8 cellular contexts compared by ENCODE assay signal in genomic region chr1:151156515-151156819, GRCh38. TPM values are rescaled to one million over a fixed set of nuclear protein-coding genes. Genes with fewer than 3 reads are reported as not detected.
A peak's percentile ranks its signal among the peaks of the same experiment; 100 is the strongest.
DNase-seq lines count a peak whose midpoint lies in the region; ATAC-seq and TF ChIP-seq lines count a peak whose summit lies in the region.

Gene TNFAIP8L2, plus strand, starts transcription at chr1:151156649. Its CDS starts 2,049 bp downstream, at chr1:151158698.

- H3K27ac ChIP-seq in mucosa of rectum (ENCODE audit: low read depth in 2 of 2, low read length in 2 of 2) (peak within 1 kb of the TSS in 1 of 2 donors; percentile 85), suprapubic skin (no peak within 1 kb of the TSS)

- DNase-seq in T-helper 1 cell (peak; percentile 54 to 84 (median 63)), suprapubic skin (ENCODE audit: low spot score in 2 of 2) (no peak), HCEC 1CT (no peak), HuH-7 (ENCODE audit: low spot score) (no peak)
- DNase-seq in activated naive CD4-positive, alpha-beta T cell treated with anti-CD3 and anti-CD28 coated beads, Interleukin-2, amount 50 U/mL, for 72 hours (ENCODE audit: low spot score in 2 of 2) = peak in 1 of 2 donors; percentile 73

- peak within 1 kb of the TSS; percentile 97 for H3K27ac Mint-ChIP-seq in activated naive CD4-positive, alpha-beta T cell treated with anti-CD3 and anti-CD28 coated beads, Interleukin-2, amount 50 U/mL, for 72 hours

- TF ChIP-seq CTCF in suprapubic skin (IDR thresholded peaks at IDR 0.05) = no peak

- H3K4me3 ChIP-seq in mucosa of rectum (ENCODE audit: low read length in 2 of 2) = peak within 1 kb of the TSS; percentile 44 to 77
- peak within 1 kb of the TSS; percentile 38 for H3K4me3 ChIP-seq in suprapubic skin

- 43% methylated on average over 4 of the region's 4 CpGs for WGBS in suprapubic skin

- H3K36me3 ChIP-seq in mucosa of rectum (ENCODE audit: control insufficient read depth in 2 of 2, insufficient read depth in 2 of 2, low read length in 2 of 2) (peaks cover 20 to 22% of the 10 kb centered on the region in 2 donors), suprapubic skin (peaks cover 43% of the 10 kb centered on the region)

- H3K9me3 ChIP-seq in mucosa of rectum (ENCODE audit: control insufficient read depth in 2 of 2, low read length in 2 of 2) (no peaks in the 10 kb centered on the region), suprapubic skin (no peaks in the 10 kb centered on the region)

- ATAC-seq in GM18498 (IDR thresholded peaks at IDR 0.05; ENCODE audit: unreplicated experiment) (peak; percentile 81), HG02870 (IDR thresholded peaks at IDR 0.05; ENCODE audit: unreplicated experiment) (peak; percentile 47)
- ATAC-seq in activated naive CD4-positive, alpha-beta T cell treated with anti-CD3 and anti-CD28 coated beads, Interleukin-2, amount 50 U/mL, for 72 hours = peak; percentile 84 to 86

- H3K4me1 ChIP-seq in mucosa of rectum (ENCODE audit: control insufficient read depth in 2 of 2, insufficient read depth in 2 of 2, low read length in 2 of 2) (no peaks in the 10 kb centered on the region), suprapubic skin (peaks cover 14% of the 10 kb centered on the region)

- H3K27me3 ChIP-seq in mucosa of rectum (ENCODE audit: control insufficient read depth in 2 of 2, insufficient read depth in 2 of 2, low read length in 2 of 2) (no peaks in the 10 kb centered on the region), suprapubic skin (no peaks in the 10 kb centered on the region)

- no peaks in the 10 kb centered on the region for H3K9me3 Mint-ChIP-seq in activated naive CD4-positive, alpha-beta T cell treated with anti-CD3 and anti-CD28 coated beads, Interleukin-2, amount 50 U/mL, for 72 hours

- H3K36me3 Mint-ChIP-seq in activated naive CD4-positive, alpha-beta T cell treated with anti-CD3 and anti-CD28 coated beads, Interleukin-2, amount 50 U/mL, for 72 hours = peaks cover 28 to 33% of the 10 kb centered on the region in 2 donors

- no peak for TF ChIP-seq POLR2A in suprapubic skin (IDR thresholded peaks at IDR 0.05)

- H3K9ac ChIP-seq in mucosa of rectum (ENCODE audit: low read depth in 1 of 2, low read length in 2 of 2) = peak within 1 kb of the TSS in 1 of 2 donors; percentile 68

- no peak for TF ChIP-seq EP300 in suprapubic skin (IDR thresholded peaks at IDR 0.05)

RNA-seq across cellular contexts. Expression of gene TNFAIP8L2, which starts in this region (rescaled TPM):
- 10 to 100 TPM in 1 of 2 donors, 1 to 10 TPM in 1; 6.9 to 18.5 TPM for total RNA-seq in activated naive CD4-positive, alpha-beta T cell treated with anti-CD3 and anti-CD28 coated beads, Interleukin-2, amount 50 U/mL, for 72 hours
- total RNA-seq in suprapubic skin = 1 to 10 TPM; 1.0 to 2.5 (median 1.5) TPM

Comparison
In these comparisons a context has a peak if more than half of its experiments do, and no peak if none do; other contexts are left out.
1. DNase-seq: peak in T-helper 1 cell (5 of 5); none in suprapubic skin (0 of 2), HCEC 1CT (single experiment) and HuH-7 (single experiment).
2. Peak in every context shown above with its lines, with median percentiles within 50 percentile points of each other: ATAC-seq.